ENCODE assay signal across 1 cellular context in genomic region chr11:63837027-63837688, GRCh38.
TF ChIP-seq lines count a peak whose summit lies in the region.

No MANE protein-coding gene starts in this region.

TF ChIP-seq in K562, 482 proteins besides CTCF, POLR2A, EP300 and RAD21 (continued from another document and continues in another):
- TF ChIP-seq ZNF318 (IDR thresholded peaks at IDR 0.05; ENCODE audit: borderline replicate concordance in 1 of 2, low read depth in 1 of 2) (no peak), CTBP1 (IDR thresholded peaks at IDR 0.05; ENCODE audit: borderline replicate concordance) (peak; percentile 61), PHB (CRISPR knock-in tag; IDR thresholded peaks at IDR 0.05) (no peak), SNIP1 (IDR thresholded peaks at IDR 0.05; ENCODE audit: low read depth) (no peak), CEBPG (CRISPR knock-in tag; IDR thresholded peaks at IDR 0.05) (no peak), CEBPG (tag; conservative IDR thresholded peaks at IDR 0.05 in 1 of 2, IDR thresholded peaks at IDR 0.05 in 1 of 2) (no peak), SMARCA5 (IDR thresholded peaks at IDR 0.05) (no peak), ZFP36 (IDR thresholded peaks at IDR 0.05; ENCODE audit: low read depth, low read length, partially characterized antibody) (no peak), HDAC6 (IDR thresholded peaks at IDR 0.05; ENCODE audit: low read depth, low read length) (no peak), KDM2B (CRISPR knock-in tag; IDR thresholded peaks at IDR 0.05) (no peak), SRSF9 (IDR thresholded peaks at IDR 0.05; ENCODE audit: borderline replicate concordance, low read depth, low read length) (no peak), HCFC1 (IDR thresholded peaks at IDR 0.05; ENCODE audit: low read depth, low read length) (0 out of 2 replicates have a peak, but pooled peaks have one; percentile 21), HNRNPUL1 (IDR thresholded peaks at IDR 0.05; ENCODE audit: low read length) (no peak), GABPB1 (CRISPR knock-in tag; IDR thresholded peaks at IDR 0.05) (peak; percentile 3; the same call in 1 of the 2 replicates), NR2C1 (IDR thresholded peaks at IDR 0.05) (peak; percentile 80), NR2C1 (tag; IDR thresholded peaks at IDR 0.05) (peak; percentile 72), ARID3A (IDR thresholded peaks at IDR 0.05; ENCODE audit: borderline replicate concordance, low read depth, low read length) (no peak), POLR3G (IDR thresholded peaks at IDR 0.05; ENCODE audit: extremely low read depth, insufficient read length, insufficient replicate concordance) (no peak), TCF15 (CRISPR knock-in tag; IDR thresholded peaks at IDR 0.05) (0 out of 2 replicates have a peak, but pooled peaks have one; percentile 19), ZC3H4 (CRISPR knock-in tag; IDR thresholded peaks at IDR 0.05; ENCODE audit: borderline replicate concordance) (no peak), ZBED1 (IDR thresholded peaks at IDR 0.05) (no peak), MAZ (CRISPR knock-in tag; conservative IDR thresholded peaks at IDR 0.05 in 1 of 2, IDR thresholded peaks at IDR 0.05 in 1 of 2) (peak in 1 of 2 experiments; percentile 69; a peak in 2 of 4 replicates), DEAF1 (CRISPR knock-in tag; IDR thresholded peaks at IDR 0.05) (peak; percentile 94), ESRRA (IDR thresholded peaks at IDR 0.05; ENCODE audit: borderline replicate concordance, low read depth) (no peak; the same call in 1 of the 2 replicates), NR3C1 (CRISPR knock-in tag; IDR thresholded peaks at IDR 0.05) (no peak), ZNF143 (CRISPR knock-in tag; IDR thresholded peaks at IDR 0.05) (no peak), ZBTB33 (CRISPR knock-in tag; IDR thresholded peaks at IDR 0.05) (no peak), KLF6 (CRISPR knock-in tag; IDR thresholded peaks at IDR 0.05; ENCODE audit: borderline replicate concordance) (0 out of 2 replicates have a peak, but pooled peaks have one; percentile 49), ZBTB12 (CRISPR knock-in tag; IDR thresholded peaks at IDR 0.05) (no peak), SMC3 (conservative IDR thresholded peaks at IDR 0.05; ENCODE audit: insufficient read depth, low read depth, low read length) (peak; percentile 94), SIN3A (IDR thresholded peaks at IDR 0.05; ENCODE audit: borderline replicate concordance in 2 of 2, control insufficient read depth in 1 of 2, low read depth in 2 of 2, low read length in 2 of 2) (no peak), FOXJ3 (CRISPR knock-in tag; IDR thresholded peaks at IDR 0.05) (no peak), SP1 (CRISPR knock-in tag; IDR thresholded peaks at IDR 0.05) (peak; percentile 47; the same call in 1 of the 2 replicates), STAG1 (CRISPR knock-in tag; IDR thresholded peaks at IDR 0.05; ENCODE audit: borderline replicate concordance) (peak; percentile 84; the same call in 1 of the 2 replicates), MTA2 (IDR thresholded peaks at IDR 0.05; ENCODE audit: low read depth) (no peak), CHD1 (IDR thresholded peaks at IDR 0.05; ENCODE audit: low read length) (no peak), ETV6 (IDR thresholded peaks at IDR 0.05; ENCODE audit: borderline replicate concordance in 1 of 2, low read depth in 2 of 2, low read length in 1 of 2) (no peak), ETV6 (CRISPR knock-in tag; IDR thresholded peaks at IDR 0.05; ENCODE audit: borderline replicate concordance) (no peak), ZNF23 (CRISPR knock-in tag; IDR thresholded peaks at IDR 0.05) (0 out of 2 replicates have a peak, but pooled peaks have one; percentile 44), MED1 (CRISPR knock-in tag; IDR thresholded peaks at IDR 0.05; ENCODE audit: borderline replicate concordance) (no peak), FOXP1 (CRISPR knock-in tag; IDR thresholded peaks at IDR 0.05) (no peak), GATAD2A (IDR thresholded peaks at IDR 0.05) (peak; percentile 48; the same call in 1 of the 2 replicates), HEY1 (CRISPR knock-in tag; IDR thresholded peaks at IDR 0.05; ENCODE audit: borderline replicate concordance) (no peak), RB1 (IDR thresholded peaks at IDR 0.05; ENCODE audit: low read depth) (0 out of 2 replicates have a peak, but pooled peaks have one; percentile 23), ZNF398 (CRISPR knock-in tag; IDR thresholded peaks at IDR 0.05) (no peak), FOXA3 (CRISPR knock-in tag; conservative IDR thresholded peaks at IDR 0.05 in 1 of 2, IDR thresholded peaks at IDR 0.05 in 1 of 2) (no peak), ZBTB2 (IDR thresholded peaks at IDR 0.05) (no peak)
